In genomic region chr17:69058165-69058564, GRCh38 we compare ENCODE assay signal across 15 cellular contexts. TPM values are rescaled to one million over a fixed set of nuclear protein-coding genes. Genes with fewer than 3 reads are reported as not detected.
DNase-seq lines count a peak whose midpoint lies in the region; ATAC-seq and TF ChIP-seq lines count a peak whose summit lies in the region.
"Had no signal": no experiment of that assay in that cellular context is flagged by ENCODE, and none has a peak within 500 bp of the region (broad histone marks: within the 10 kb centered on the region; RNA-seq: fewer than 3 reads in every experiment).

No MANE protein-coding gene starts in this region.

- H3K27me3 Mint-ChIP-seq in CD4-positive, alpha-beta memory T cell, result peaks cover 1 to 3% of the 10 kb centered on the region in 2 donors

- 0 out of 2 replicates have a peak, but pooled peaks have one; percentile 24 for TF ChIP-seq CTCF in A673 (conservative IDR thresholded peaks at IDR 0.05; ENCODE audit: low read depth, low read length)
- peak; percentile 7 for TF ChIP-seq CTCF in foreskin fibroblast (IDR thresholded peaks at IDR 0.05; ENCODE audit: low read depth, low read length)

- H3K27ac ChIP-seq in A673 (ENCODE audit: low read depth, low read length, poor library complexity, severe bottlenecking), result no peak overlapping the region
- H3K27ac ChIP-seq in CD4-positive, alpha-beta memory T cell (ENCODE audit: low read depth, low read length), result no peak overlapping the region
- H3K27ac ChIP-seq: adrenal gland, BLaER1 had no signal

- no peaks in the 10 kb centered on the region for H3K27me3 ChIP-seq in A673 (replicated peaks; ENCODE audit: insufficient read depth, low read depth, low read length, poor library complexity)
- no peaks in the 10 kb centered on the region for H3K27me3 ChIP-seq in CD4-positive, alpha-beta memory T cell (ENCODE audit: insufficient read depth, low read length)
- H3K27me3 ChIP-seq: adrenal gland, BLaER1 had no signal

- no peak overlapping the region for H3K4me3 Mint-ChIP-seq in CD4-positive, alpha-beta memory T cell
- H3K4me3 Mint-ChIP-seq: T-cell had no signal

- no peak for ATAC-seq in left ventricle myocardium superior
- ATAC-seq: T-cell had no signal

- DNase-seq in A673 (ENCODE audit: low spot score), result peak; percentile 37
- DNase-seq in H4 (ENCODE audit: low spot score), result peak; percentile 60
- peak; percentile 24 for DNase-seq in RPMI7951 (ENCODE audit: low read depth)
- DNase-seq in foreskin fibroblast, result no peak
- no peak for DNase-seq in CD4-positive, alpha-beta memory T cell
- DNase-seq in NCI-H2227 treated with DMSO at 0.1 percent for 48 hours (lab: John Stamatoyannopoulos, UW), result no peak
- DNase-seq in left ventricle myocardium superior, result no peak
- DNase-seq in NK-92 (lab: John Stamatoyannopoulos, UW; ENCODE audit: unreplicated experiment), result no peak
- DNase-seq: activated CD4-positive, alpha-beta T cell treated with anti-CD3 and anti-CD28 coated beads for 48 hours; activated T-cell treated with anti-CD3 and anti-CD28 coated beads, Interleukin-2, amount 50 U/mL, for 48 hours; adrenal gland; NCI-H1930; nephron progenitor cell; T-cell had no signal

- H3K4me1 Mint-ChIP-seq in CD4-positive, alpha-beta memory T cell, result no peaks in the 10 kb centered on the region
- H3K4me1 Mint-ChIP-seq: T-cell had no signal

- peaks cover 6% of the 10 kb centered on the region for H3K9me3 ChIP-seq in A673 (ENCODE audit: low read depth, low read length, poor library complexity, severe bottlenecking)
- no peaks in the 10 kb centered on the region for H3K9me3 ChIP-seq in CD4-positive, alpha-beta memory T cell (ENCODE audit: control insufficient read depth in 1 of 2, low read length in 2 of 2)

- intact Hi-C loops in A673 (cut with micrococcal nuclease; ENCODE audit: unreplicated experiment), result loop anchor here (5.0 kb wide), 1 partner anchor 281 kb away; no protein-coding TSS in a partner anchor
- intact Hi-C loops in CD4-positive, alpha-beta memory T cell (cut with micrococcal nuclease), result no loop called here
- intact Hi-C loops in left ventricle myocardium superior (cut with micrococcal nuclease), result no loop called here

- H3K4me1 ChIP-seq in A673 (ENCODE audit: insufficient read depth, low read length, poor library complexity, severe bottlenecking), result peaks cover 26% of the 10 kb centered on the region
- no peaks in the 10 kb centered on the region for H3K4me1 ChIP-seq in CD4-positive, alpha-beta memory T cell (ENCODE audit: insufficient read depth, low read length)

- no peak overlapping the region for H3K27ac Mint-ChIP-seq in CD4-positive, alpha-beta memory T cell
- H3K27ac Mint-ChIP-seq: T-cell had no signal

- no peak overlapping the region for H3K4me3 ChIP-seq in A673 (ENCODE audit: low read depth, low read length, poor library complexity, severe bottlenecking)
- no peak overlapping the region for H3K4me3 ChIP-seq in foreskin fibroblast (ENCODE audit: low read depth in 1 of 2, low read length in 2 of 2)
- no peak overlapping the region for H3K4me3 ChIP-seq in CD4-positive, alpha-beta memory T cell (ENCODE audit: low read length in 2 of 2)
- H3K4me3 ChIP-seq: adrenal gland, BLaER1 had no signal

- peaks cover 4 to 38% (median 20%) of the 10 kb centered on the region in 8 donors for H3K9me3 Mint-ChIP-seq in CD4-positive, alpha-beta memory T cell

- no TSS peak for BruUV-seq in A673 (replicated peaks; lab: Mats Ljungman, UMichigan)

- POLR2A ChIA-PET in A673 (lab: Charles Lee; ENCODE audit: low non-redundant PET), result no interaction called here
- POLR2A ChIA-PET in CD4-positive, alpha-beta memory T cell (lab: Charles Lee; ENCODE audit: partially characterized antibody), result interaction anchor here (0.6 kb wide), 1 partner anchor 186 kb away, joined by 3 read pairs; no protein-coding TSS in a partner anchor

- peaks cover 0 to 7% of the 10 kb centered on the region in 2 donors for H3K36me3 Mint-ChIP-seq in CD4-positive, alpha-beta memory T cell
- H3K36me3 Mint-ChIP-seq: T-cell had no signal

- CTCF ChIA-PET in A673 (lab: Charles Lee), result no interaction called here
- CTCF ChIA-PET in CD4-positive, alpha-beta memory T cell (lab: Charles Lee; ENCODE audit: partially characterized antibody), result no interaction called here

- no peaks in the 10 kb centered on the region for H3K36me3 ChIP-seq in A673 (ENCODE audit: insufficient read depth, low read length, poor library complexity, severe bottlenecking)
- no peaks in the 10 kb centered on the region for H3K36me3 ChIP-seq in CD4-positive, alpha-beta memory T cell (ENCODE audit: insufficient read depth, low read length)
- H3K36me3 ChIP-seq: adrenal gland, BLaER1 had no signal

RNA-seq across cellular contexts. Expression of gene ABCA9, which starts 2.6 kb away (rescaled TPM):
- total RNA-seq in A673 (2021), result 1.4 and 2.1 TPM in 2 replicates
- not detected in 2 replicates for total RNA-seq in H4 (2014; rRNA removed; shearing (Covaris generic))
- total RNA-seq in RPMI7951 (2014; rRNA removed; shearing (Covaris generic)), result not detected in 2 replicates
- under 1 TPM; 0.06 TPM for total RNA-seq in CD4-positive, alpha-beta memory T cell
- polyA plus RNA-seq in CD4-positive, alpha-beta memory T cell, result not detected
- total RNA-seq in left ventricle myocardium superior, result 21.5 TPM

Comparison
In these comparisons a context has a peak if more than half of its experiments do, and no peak if none do; other contexts are left out.
1. DNase-seq: peak in A673 (single experiment), H4 (single experiment) and RPMI7951 (single experiment); none in foreskin fibroblast (0 of 2), CD4-positive, alpha-beta memory T cell (0 of 5), NCI-H2227 treated with DMSO at 0.1 percent for 48 hours (single experiment), left ventricle myocardium superior (single experiment) and NK-92 (single experiment).